Comparison of ENCODE assay signal across 21 cellular contexts in the genomic region with DNA sequence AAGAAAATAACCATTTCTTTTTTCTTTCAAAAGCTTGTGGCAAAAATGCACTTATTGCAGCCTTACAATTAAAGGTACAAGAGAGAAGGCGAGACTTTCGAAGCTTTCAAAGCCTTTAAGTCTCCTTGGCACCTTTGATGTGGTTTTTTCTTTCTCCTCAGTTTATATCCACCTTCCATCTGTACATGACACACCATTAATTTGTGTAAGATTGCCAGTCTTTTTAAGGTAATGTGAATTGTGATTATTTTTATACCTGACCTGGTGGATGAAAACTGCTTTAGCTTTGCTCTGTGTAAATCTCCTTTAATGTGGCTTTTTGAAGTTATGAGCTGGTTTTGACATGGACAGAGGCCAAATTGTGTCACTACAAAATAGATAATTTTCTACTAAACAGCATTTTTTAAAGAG.
"Had no signal": no experiment of that assay in that cellular context is flagged by ENCODE, and none has a peak within 500 bp of the region (broad histone marks: within the 10 kb centered on the region; RNA-seq: fewer than 3 reads in every experiment).

No MANE protein-coding gene starts in this region.

- H3K27me3 Mint-ChIP-seq: naive thymus-derived CD8-positive, alpha-beta T cell; progenitor cell of endocrine pancreas; stimulated activated naive CD8-positive, alpha-beta T cell treated with anti-CD3 and anti-CD28 coated beads, Interleukin-15, Interleukin-2, amounts not matched to agents 100 ng/mL and 50 ng/mL, for 24 hours had no signal

- H3K4me1 ChIP-seq: colonic mucosa, uterus had no signal

- H3K9me3 ChIP-seq: colonic mucosa, esophagus squamous epithelium, mucosa of descending colon, ovary, tibial artery, uterus had no signal

- H3K36me3 ChIP-seq: colonic mucosa, ovary, upper lobe of left lung, uterus had no signal

- H3K27me3 ChIP-seq: colonic mucosa, esophagus squamous epithelium, ovary, tibial artery, upper lobe of left lung, uterus had no signal

- ATAC-seq: left lobe of liver; mucosa of descending colon; naive thymus-derived CD8-positive, alpha-beta T cell; right cardiac atrium; stimulated activated effector memory CD8-positive, alpha-beta T cell treated with anti-CD3 and anti-CD28 coated beads, Interleukin-12 subunit alpha, Interleukin-12 subunit beta, amount 100 ng/mL, for 72 hours had no signal

- H3K9me3 Mint-ChIP-seq: naive thymus-derived CD8-positive, alpha-beta T cell; stimulated activated effector memory CD8-positive, alpha-beta T cell treated with anti-CD3 and anti-CD28 coated beads, Interleukin-12 subunit alpha, Interleukin-12 subunit beta, amount 100 ng/mL, for 72 hours; stimulated activated naive CD8-positive, alpha-beta T cell treated with anti-CD3 and anti-CD28 coated beads, Interleukin-15, Interleukin-2, amounts not matched to agents 100 ng/mL and 50 ng/mL, for 24 hours had no signal

- H3K27ac Mint-ChIP-seq: progenitor cell of endocrine pancreas; stimulated activated effector memory CD8-positive, alpha-beta T cell treated with anti-CD3 and anti-CD28 coated beads, Interleukin-12 subunit alpha, Interleukin-12 subunit beta, amount 100 ng/mL, for 72 hours; stimulated activated naive CD8-positive, alpha-beta T cell treated with anti-CD3 and anti-CD28 coated beads, Interleukin-15, Interleukin-2, amounts not matched to agents 100 ng/mL and 50 ng/mL, for 24 hours had no signal

- H3K27ac ChIP-seq: colonic mucosa, esophagus squamous epithelium, ovary, tibial artery, upper lobe of left lung, uterus had no signal

- FAIRE-seq: frontal cortex, small intestine had no signal

- DNase-seq: colonic mucosa; dermis blood vessel endothelial cell; esophagus squamous epithelium; islet precursor cell; mammary epithelial cell; mucosa of descending colon; naive thymus-derived CD8-positive, alpha-beta T cell; ovary; right cardiac atrium; small intestine; stimulated activated CD4-positive, alpha-beta T cell treated with anti-CD3 and anti-CD28 coated beads, Interleukin-2, amount 100 ng/mL, for 48 hours; stimulated activated CD8-positive, alpha-beta memory T cell treated with anti-CD3 and anti-CD28 coated beads, Interleukin-4, amount 100 ng/mL, for 48 hours; tibial artery; upper lobe of left lung; uterus had no signal

- H3K4me3 ChIP-seq: colonic mucosa, esophagus squamous epithelium, mucosa of descending colon, ovary, tibial artery, upper lobe of left lung, uterus had no signal

- H3K4me1 Mint-ChIP-seq: stimulated activated effector memory CD8-positive, alpha-beta T cell treated with anti-CD3 and anti-CD28 coated beads, Interleukin-12 subunit alpha, Interleukin-12 subunit beta, amount 100 ng/mL, for 72 hours had no signal

- H3K4me3 Mint-ChIP-seq: naive thymus-derived CD8-positive, alpha-beta T cell; neural crest cell; stimulated activated effector memory CD8-positive, alpha-beta T cell treated with anti-CD3 and anti-CD28 coated beads, Interleukin-12 subunit alpha, Interleukin-12 subunit beta, amount 100 ng/mL, for 72 hours; stimulated activated naive CD8-positive, alpha-beta T cell treated with anti-CD3 and anti-CD28 coated beads, Interleukin-15, Interleukin-2, amounts not matched to agents 100 ng/mL and 50 ng/mL, for 24 hours had no signal
